ENCODE assay signal across 1 cellular context in genomic region chr1:234427950-234428646, GRCh38.
TF ChIP-seq lines count a peak whose summit lies in the region.

No MANE protein-coding gene starts in this region.

TF ChIP-seq in endothelial cell of umbilical vein, 7 proteins besides CTCF, POLR2A, EP300 and RAD21 (continued from another document):
- TF ChIP-seq MAX (IDR thresholded peaks at IDR 0.05; ENCODE audit: insufficient read depth, insufficient read length) (no peak), GATA2 (IDR thresholded peaks at IDR 0.05; ENCODE audit: insufficient read depth, insufficient read length, low read depth, low read length) (no peak)
